ENCODE assay signal across 2 cellular contexts in the genomic region with DNA sequence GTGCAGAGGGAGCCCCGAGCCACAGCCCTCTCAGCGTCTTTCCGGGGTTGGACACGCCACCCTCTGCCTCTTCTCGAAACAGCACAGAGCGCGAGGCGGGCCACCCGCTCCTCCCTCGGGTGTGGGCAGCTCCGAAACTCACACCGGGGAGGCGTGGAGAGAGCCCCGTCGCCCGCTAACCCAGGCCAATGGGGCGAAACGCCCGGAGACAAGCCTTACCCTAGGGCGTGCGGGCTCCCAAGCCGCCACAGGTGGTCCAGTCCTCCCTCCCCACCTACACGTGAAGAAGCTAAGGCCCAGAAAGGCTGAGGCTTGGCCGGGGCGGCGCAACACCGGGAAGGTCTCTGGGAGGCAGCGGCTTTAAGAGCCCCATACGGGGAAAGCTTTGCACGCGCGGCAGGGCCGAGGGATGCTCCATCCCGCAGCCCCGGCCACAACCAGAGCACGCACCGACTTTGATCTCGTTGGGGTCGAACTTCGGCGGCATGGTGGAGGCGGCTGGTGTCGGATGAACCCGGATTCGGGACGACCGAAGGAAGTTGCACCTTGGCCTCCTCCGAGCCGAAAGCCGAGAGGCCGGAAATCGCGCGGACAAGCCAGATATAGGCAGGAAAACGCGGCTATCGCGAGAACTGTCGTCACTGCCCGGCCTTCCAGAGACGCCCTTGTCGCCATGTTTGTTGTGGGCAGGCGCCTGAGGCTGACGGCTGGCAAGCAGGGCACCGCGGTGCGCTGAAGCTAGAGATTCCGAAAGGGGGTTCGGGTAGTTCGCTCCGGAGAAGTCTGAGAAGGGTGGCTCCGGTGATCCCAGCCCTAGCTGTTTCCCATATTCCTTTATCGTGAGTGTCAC.
TF ChIP-seq lines count a peak whose summit lies in the region.

A gene (plus strand): TSS at position 680 of the 850 bp plus-strand sequence. CDS start 3,018 bp downstream, outside the sequence.
A gene (minus strand): TSS at position 576 of the 850 bp plus-strand sequence. CDS start 89 bp downstream, at position 487.

TF ChIP-seq in IMR-90, 13 proteins besides CTCF, POLR2A, EP300 and RAD21:
- TF ChIP-seq MAZ (IDR thresholded peaks at IDR 0.05; ENCODE audit: borderline replicate concordance, low read depth, low read length) (peak; percentile 8; the same call in 1 of the 2 replicates), CHD1 (IDR thresholded peaks at IDR 0.05; ENCODE audit: low read depth, low read length) (0 out of 2 replicates have a peak, but pooled peaks have one; percentile 49), NFE2L2 (IDR thresholded peaks at IDR 0.05; ENCODE audit: low read depth, low read length) (peak; percentile 29; the same call in 1 of the 2 replicates), CEBPB (IDR thresholded peaks at IDR 0.05; ENCODE audit: low read depth, low read length) (no peak), SMC3 (IDR thresholded peaks at IDR 0.05; ENCODE audit: low read depth, low read length) (0 out of 2 replicates have a peak, but pooled peaks have one; percentile 3), MAFK (IDR thresholded peaks at IDR 0.05; ENCODE audit: low read depth, low read length) (no peak), MXI1 (IDR thresholded peaks at IDR 0.05; ENCODE audit: borderline replicate concordance, low read depth, low read length) (peak; percentile 53; the same call in 1 of the 2 replicates), BHLHE40 (IDR thresholded peaks at IDR 0.05; ENCODE audit: low read depth, low read length) (no peak; the same call in 1 of the 2 replicates)
- TF ChIP-seq, protein P1, sequence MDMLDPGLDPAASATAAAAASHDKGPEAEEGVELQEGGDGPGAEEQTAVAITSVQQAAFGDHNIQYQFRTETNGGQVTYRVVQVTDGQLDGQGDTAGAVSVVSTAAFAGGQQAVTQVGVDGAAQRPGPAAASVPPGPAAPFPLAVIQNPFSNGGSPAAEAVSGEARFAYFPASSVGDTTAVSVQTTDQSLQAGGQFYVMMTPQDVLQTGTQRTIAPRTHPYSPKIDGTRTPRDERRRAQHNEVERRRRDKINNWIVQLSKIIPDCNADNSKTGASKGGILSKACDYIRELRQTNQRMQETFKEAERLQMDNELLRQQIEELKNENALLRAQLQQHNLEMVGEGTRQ (IDR thresholded peaks at IDR 0.05; ENCODE audit: low read depth, low read length): no peak; the same call in 1 of the 2 replicates

TF ChIP-seq in endothelial cell of umbilical vein, 7 proteins besides CTCF, POLR2A, EP300 and RAD21:
- TF ChIP-seq JUN (IDR thresholded peaks at IDR 0.05; ENCODE audit: borderline replicate concordance, insufficient read depth, insufficient read length, low read depth): peak; percentile 14
- TF ChIP-seq GATA2 (IDR thresholded peaks at IDR 0.05; ENCODE audit: insufficient read depth, insufficient read length, low read depth, low read length): no peak
- no peak for TF ChIP-seq MYC (IDR thresholded peaks at IDR 0.05; ENCODE audit: low read depth, low read length)
- TF ChIP-seq EZH2 (IDR thresholded peaks at IDR 0.05; ENCODE audit: borderline replicate concordance, low read depth, low read length, severe bottlenecking): no peak
- TF ChIP-seq FOS (IDR thresholded peaks at IDR 0.05; ENCODE audit: borderline replicate concordance, insufficient read depth, low read length): no peak
- TF ChIP-seq POLR2AphosphoS5 (IDR thresholded peaks at IDR 0.05; ENCODE audit: insufficient read depth, low read depth, low read length): peak; percentile 100
- TF ChIP-seq, protein P2, sequence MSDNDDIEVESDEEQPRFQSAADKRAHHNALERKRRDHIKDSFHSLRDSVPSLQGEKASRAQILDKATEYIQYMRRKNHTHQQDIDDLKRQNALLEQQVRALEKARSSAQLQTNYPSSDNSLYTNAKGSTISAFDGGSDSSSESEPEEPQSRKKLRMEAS (IDR thresholded peaks at IDR 0.05; ENCODE audit: insufficient read depth, insufficient read length): peak; percentile 28
